9 cellular contexts compared by ENCODE assay signal in the genomic region with DNA sequence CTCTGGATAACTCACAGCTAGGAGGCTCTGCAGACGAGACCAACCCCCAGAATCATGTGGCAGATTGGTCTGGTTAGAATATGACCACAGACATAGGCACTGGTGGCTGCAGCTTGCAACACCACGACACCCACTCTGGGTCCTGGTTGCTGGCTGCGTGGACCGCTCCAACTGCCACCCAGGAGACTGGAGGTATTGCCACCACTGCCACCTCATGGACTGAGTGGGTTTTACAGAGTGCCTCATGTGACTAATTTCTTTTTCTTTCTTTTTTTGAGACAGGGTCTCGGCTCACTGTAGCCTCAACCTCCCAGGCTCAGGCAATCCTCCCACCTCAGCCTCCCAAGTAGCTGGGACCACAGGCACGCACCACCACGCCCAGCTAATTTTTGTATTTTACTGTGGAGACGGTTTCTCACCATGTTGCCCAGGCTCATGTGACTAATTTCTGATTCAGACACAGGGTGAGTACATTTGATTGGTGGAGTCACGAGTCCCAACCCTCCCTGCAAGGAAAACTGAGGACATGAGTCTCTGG. TPM values are rescaled to one million over a fixed set of nuclear protein-coding genes. Genes with fewer than 3 reads are reported as not detected.
DNase-seq lines count a peak whose midpoint lies in the region; ATAC-seq and TF ChIP-seq lines count a peak whose summit lies in the region.
"Had no signal": no experiment of that assay in that cellular context is flagged by ENCODE, and none has a peak within 500 bp of the region (broad histone marks: within the 10 kb centered on the region; RNA-seq: fewer than 3 reads in every experiment).

No MANE protein-coding gene starts in this region.

- H2AFZ ChIP-seq in GM23248, result peak overlapping the region; percentile 51

- peaks cover 13% of the 10 kb centered on the region for H3F3A ChIP-seq in GM23248 (ENCODE audit: insufficient read depth)

- in situ Hi-C loops in GM23248 (cut with MboI), result no loop called here

- no peak overlapping the region for H3K4me2 ChIP-seq in GM23248 (ENCODE audit: unreplicated experiment)

- intact Hi-C loops in CD8-positive, alpha-beta T cell (cut with DNase I, micrococcal nuclease), result loop anchor here (1.0 kb wide), 4 partner anchors 35 to 91 kb away; a partner anchor contains a TSS

- no peaks in the 10 kb centered on the region for H3K9me3 Mint-ChIP-seq in CD8-positive, alpha-beta T cell

- peak; percentile 89 for ATAC-seq in CD8-positive, alpha-beta T cell
- peak; percentile 68 for ATAC-seq in lung (ENCODE audit: insufficient read depth, low FRiP score)

- peaks cover 17% of the 10 kb centered on the region for H3K4me1 ChIP-seq in CD8-positive, alpha-beta T cell (ENCODE audit: insufficient read depth, low read length)
- peaks cover 24% of the 10 kb centered on the region for H3K4me1 ChIP-seq in GM23248 (ENCODE audit: insufficient read depth)
- peaks cover 0 to 7% of the 10 kb centered on the region in 2 donors for H3K4me1 ChIP-seq in lung (ENCODE audit: control insufficient read depth in 2 of 2, insufficient read depth in 2 of 2, low read length in 2 of 2)

- peak; percentile 35 to 81 (median 66) for DNase-seq in CD8-positive, alpha-beta T cell
- DNase-seq in GM23248 (peak; percentile 82), NCI-H226 (peak; percentile 54), dermis microvascular lymphatic vessel endothelial cell (ENCODE audit: low read depth in 2 of 2) (peak; percentile 33 to 69), lung (ENCODE audit: low spot score) (peak; percentile 72), DMS153 (lab: John Stamatoyannopoulos, UW) (no peak)
- peak; percentile 8 to 50 for DNase-seq in activated CD4-positive, alpha-beta T cell treated with anti-CD3 and anti-CD28 coated beads, Interleukin-2, amount 50 U/mL, for 24 hours (ENCODE audit: low read depth in 1 of 2, low spot score in 1 of 2)
- peak; percentile 17 to 41 for DNase-seq in stimulated activated CD8-positive, alpha-beta memory T cell treated with anti-CD3 and anti-CD28 coated beads, Interleukin-15, amount 100 ng/mL, for 4 hours (ENCODE audit: low read depth in 2 of 2)

- peak; percentile 69 for TF ChIP-seq CTCF in CD8-positive, alpha-beta T cell (IDR thresholded peaks at IDR 0.05)
- TF ChIP-seq CTCF in lung (IDR thresholded peaks at IDR 0.05; ENCODE audit: control extremely low read depth, extremely low read depth), result peak; percentile 49

- no peaks in the 10 kb centered on the region for H3K36me3 Mint-ChIP-seq in CD8-positive, alpha-beta T cell

- CTCF ChIA-PET in CD8-positive, alpha-beta T cell (lab: Charles Lee), result interaction anchor here (0.6 to 12.9 kb wide), 31 partner anchors 8 to 134 kb away, joined by 3 to 338 read pairs (median 5); a partner anchor contains a TSS

- POLR2A ChIA-PET in CD8-positive, alpha-beta T cell (lab: Charles Lee), result interaction anchor here (0.6 to 1.8 kb wide), 4 partner anchors 60 to 238 kb away, joined by 3 to 9 read pairs (median 4); no protein-coding TSS in a partner anchor

- WGBS in GM23248 (ENCODE audit: low coverage in 1 of 2, low lambda C conversion rate in 2 of 2, missing lambda C conversion rate in 2 of 2), 2 experiments, result 30 to 33% methylated on average over 9 of the region's 9 CpGs
- WGBS in lung, 2 donors, result 32 to 35% methylated on average over 9 of the region's 9 CpGs

- no peak overlapping the region for H3K4me3 ChIP-seq in CD8-positive, alpha-beta T cell (ENCODE audit: low read depth, low read length)
- H3K4me3 ChIP-seq in GM23248, result no peak overlapping the region
- H3K4me3 ChIP-seq in lung, result no peak overlapping the region
- H3K4me3 ChIP-seq: SK-N-MC had no signal

- H3K27me3 ChIP-seq in CD8-positive, alpha-beta T cell (ENCODE audit: insufficient read depth, low read length), result no peaks in the 10 kb centered on the region
- H3K27me3 ChIP-seq in GM23248 (replicated peaks; ENCODE audit: insufficient read depth) (no peaks in the 10 kb centered on the region), lung (ENCODE audit: control insufficient read depth, insufficient read depth) (no peaks in the 10 kb centered on the region)

- no peaks in the 10 kb centered on the region for H3K36me3 ChIP-seq in CD8-positive, alpha-beta T cell (ENCODE audit: insufficient read depth, low read length)
- H3K36me3 ChIP-seq in GM23248 (ENCODE audit: low read depth) (no peaks in the 10 kb centered on the region), lung (ENCODE audit: control insufficient read depth in 2 of 2, insufficient read depth in 2 of 2, low read length in 2 of 2) (no peaks in the 10 kb centered on the region)

- no peak overlapping the region for H3K4me3 Mint-ChIP-seq in CD8-positive, alpha-beta T cell

- H3K27ac ChIP-seq in CD8-positive, alpha-beta T cell (ENCODE audit: low read depth, low read length), result no peak overlapping the region
- H3K27ac ChIP-seq in GM23248 (peak overlapping the region; percentile 89), lung (ENCODE audit: low read depth in 1 of 2, low read length in 1 of 2) (peak overlapping the region in 1 of 2 donors; percentile 49)
- H3K27ac ChIP-seq: SK-N-MC had no signal

- peak overlapping the region; percentile 53 for H3K27ac Mint-ChIP-seq in CD8-positive, alpha-beta T cell

- H3K27me3 Mint-ChIP-seq in CD8-positive, alpha-beta T cell (ENCODE audit: low read depth), result no peaks in the 10 kb centered on the region

- peaks cover 24% of the 10 kb centered on the region for H3K4me1 Mint-ChIP-seq in CD8-positive, alpha-beta T cell (ENCODE audit: low read depth)

- H4K20me1 ChIP-seq in GM23248 (ENCODE audit: insufficient read depth), result no peaks in the 10 kb centered on the region

- peak overlapping the region; percentile 22 for H3K9ac ChIP-seq in GM23248

- H3K9me2 ChIP-seq in GM23248 (ENCODE audit: insufficient read depth), result no peaks in the 10 kb centered on the region

- H3K79me2 ChIP-seq in GM23248 (ENCODE audit: insufficient read depth), result no peaks in the 10 kb centered on the region

- H3K9me3 ChIP-seq in CD8-positive, alpha-beta T cell (ENCODE audit: low read length), result no peaks in the 10 kb centered on the region
- H3K9me3 ChIP-seq in GM23248 (ENCODE audit: low read depth) (no peaks in the 10 kb centered on the region), lung (ENCODE audit: control insufficient read depth in 2 of 2, insufficient read depth in 1 of 2, low read length in 1 of 2) (no peaks in the 10 kb centered on the region)

RNA-seq across cellular contexts. Expression of a gene that starts 29.9 kb away (rescaled TPM):
- not detected for total RNA-seq in CD8-positive, alpha-beta T cell
- not detected in 2 replicates for total RNA-seq in GM23248 (2014; rRNA removed; shearing (Covaris generic))
- polyA plus RNA-seq in GM23248 (2016; fragmentation: Nextera tagmentation; extraction: Ambion mirVana), result not detected in 2 replicates
- total RNA-seq in dermis microvascular lymphatic vessel endothelial cell, result not detected in 2 replicates
- total RNA-seq in lung, result under 1 TPM; 0.09 to 0.83 TPM
- polyA plus RNA-seq in lung, result under 1 TPM; 0.53 TPM

RNA-seq across cellular contexts. Expression of a gene that starts 45.2 kb away (rescaled TPM):
- 100 to 1,000 TPM; 144 to 145 TPM for total RNA-seq in CD8-positive, alpha-beta T cell
- total RNA-seq in GM23248 (2014; rRNA removed; shearing (Covaris generic)), result 135 and 153 TPM in 2 replicates
- polyA plus RNA-seq in GM23248 (2016; fragmentation: Nextera tagmentation; extraction: Ambion mirVana) (191 and 193 TPM in 2 replicates), lung (10 to 100 TPM; 26.2 to 42.3 TPM)
- total RNA-seq in dermis microvascular lymphatic vessel endothelial cell (20.5 and 20.7 TPM in 2 replicates), lung (10 to 100 TPM; 34.8 to 51.4 TPM)
